In genomic region chr3:69014022-69014580, GRCh38 we compare ENCODE assay signal across 8 cellular contexts. TPM values are rescaled to one million over a fixed set of nuclear protein-coding genes. Genes with fewer than 3 reads are reported as not detected.
DNase-seq lines count a peak whose midpoint lies in the region; ATAC-seq and TF ChIP-seq lines count a peak whose summit lies in the region.

No MANE protein-coding gene starts in this region.

- peaks cover 26% of the 10 kb centered on the region for H3K4me1 ChIP-seq in CD4-positive, alpha-beta memory T cell (ENCODE audit: insufficient read depth, low read length)
- peaks cover 20% of the 10 kb centered on the region for H3K4me1 ChIP-seq in OCI-LY1 (ENCODE audit: insufficient read depth, low read length, severe bottlenecking)
- H3K4me1 ChIP-seq in effector memory CD4-positive, alpha-beta T cell (ENCODE audit: control insufficient read depth, insufficient read depth, low read length, poor library complexity, severe bottlenecking), result peaks cover 8% of the 10 kb centered on the region

- peaks cover 16 to 40% (median 27%) of the 10 kb centered on the region in 4 donors for H3K4me1 Mint-ChIP-seq in CD4-positive, alpha-beta memory T cell
- H3K4me1 Mint-ChIP-seq in neural crest cell, result peaks cover 45% of the 10 kb centered on the region

- no peaks in the 10 kb centered on the region for H3K9me2 ChIP-seq in OCI-LY1 (ENCODE audit: low read depth, low read length)

- H3K4me2 ChIP-seq in OCI-LY1 (ENCODE audit: low read length), result peak overlapping the region; percentile 90

- ATAC-seq in HG02852 (IDR thresholded peaks at IDR 0.05; ENCODE audit: unreplicated experiment) (no peak), GM18511 (IDR thresholded peaks at IDR 0.05; ENCODE audit: unreplicated experiment) (no peak)

- no peaks in the 10 kb centered on the region for H3K27me3 ChIP-seq in CD4-positive, alpha-beta memory T cell (ENCODE audit: insufficient read depth, low read length)
- no peaks in the 10 kb centered on the region for H3K27me3 ChIP-seq in OCI-LY1 (ENCODE audit: insufficient read depth, low read length)
- no peaks in the 10 kb centered on the region for H3K27me3 ChIP-seq in effector memory CD4-positive, alpha-beta T cell (replicated peaks; ENCODE audit: control insufficient read depth, insufficient read depth, low read length, poor library complexity, severe bottlenecking)

- peaks cover 0 to 2% (median 0%) of the 10 kb centered on the region in 8 donors for H3K9me3 Mint-ChIP-seq in CD4-positive, alpha-beta memory T cell
- no peaks in the 10 kb centered on the region for H3K9me3 Mint-ChIP-seq in neural crest cell

- peak overlapping the region; percentile 83; the same call in 1 of the 2 replicates for H2AFZ ChIP-seq in OCI-LY1 (ENCODE audit: low read length)

- CTCF ChIA-PET in CD4-positive, alpha-beta memory T cell (lab: Charles Lee; ENCODE audit: partially characterized antibody), result interaction anchor here (0.9 to 2.0 kb wide), 6 partner anchors 11 to 328 kb away, joined by 3 to 10 read pairs (median 3); partner anchors contain the start of genes LMOD3 and TMF1

- 0 out of 2 replicates have a peak, but pooled peaks cover 3% of the 10 kb centered on the region for H3F3A ChIP-seq in OCI-LY1 (ENCODE audit: insufficient read depth, low read length)

- H3K4me3 Mint-ChIP-seq in CD4-positive, alpha-beta memory T cell, result peak overlapping the region; percentile 80 to 89 (median 83)
- H3K4me3 Mint-ChIP-seq in neural crest cell, result peak overlapping the region; percentile 65

- peak overlapping the region; percentile 93 for H3K9ac ChIP-seq in OCI-LY1 (ENCODE audit: low read length)

- H3K27ac Mint-ChIP-seq in CD4-positive, alpha-beta memory T cell, result peak overlapping the region; percentile 41 to 90 (median 84)
- no peak overlapping the region for H3K27ac Mint-ChIP-seq in neural crest cell (ENCODE audit: unreplicated experiment)

- TF ChIP-seq CTCF in OCI-LY1 (IDR thresholded peaks at IDR 0.05; ENCODE audit: low read length) (no peak), neural crest cell (conservative IDR thresholded peaks at IDR 0.05) (no peak)

- H3K36me3 Mint-ChIP-seq in CD4-positive, alpha-beta memory T cell, result peaks cover 0 to 11% of the 10 kb centered on the region in 2 donors
- H3K36me3 Mint-ChIP-seq in neural crest cell (ENCODE audit: low read depth), result no peaks in the 10 kb centered on the region

- H3K36me3 ChIP-seq in CD4-positive, alpha-beta memory T cell (ENCODE audit: insufficient read depth, low read length), result peaks cover under 1% of the 10 kb centered on the region
- H3K36me3 ChIP-seq in OCI-LY1 (ENCODE audit: insufficient read depth, low read length), result peaks cover 4% of the 10 kb centered on the region; the same call in 1 of the 2 replicates
- H3K36me3 ChIP-seq in effector memory CD4-positive, alpha-beta T cell (ENCODE audit: control insufficient read depth, insufficient read depth, low read length), result peaks cover 1% of the 10 kb centered on the region

- DNase-seq in CD4-positive, alpha-beta memory T cell, result no peak
- no peak for DNase-seq in effector memory CD4-positive, alpha-beta T cell
- DNase-seq in neural crest cell (ENCODE audit: low read depth, low spot score) (no peak), NCI-H748 treated with DMSO at 0.1 percent for 48 hours (lab: John Stamatoyannopoulos, UW) (no peak), NCI-H187 treated with DMSO at 0.1 percent for 48 hours (lab: John Stamatoyannopoulos, UW) (no peak)

- H3K9me3 ChIP-seq in CD4-positive, alpha-beta memory T cell (ENCODE audit: control insufficient read depth in 1 of 2, low read length in 2 of 2), result no peaks in the 10 kb centered on the region
- no peaks in the 10 kb centered on the region for H3K9me3 ChIP-seq in OCI-LY1 (ENCODE audit: low read length)
- no peaks in the 10 kb centered on the region for H3K9me3 ChIP-seq in effector memory CD4-positive, alpha-beta T cell (ENCODE audit: control insufficient read depth, low read length)

- no peaks in the 10 kb centered on the region for H4K20me1 ChIP-seq in OCI-LY1 (ENCODE audit: insufficient read depth, low read length)

- H3K4me3 ChIP-seq in CD4-positive, alpha-beta memory T cell (ENCODE audit: low read length in 2 of 2), result peak overlapping the region; percentile 46 to 64
- peak overlapping the region; percentile 82 for H3K4me3 ChIP-seq in OCI-LY1 (ENCODE audit: low read depth, low read length, poor library complexity, severe bottlenecking)
- H3K4me3 ChIP-seq in effector memory CD4-positive, alpha-beta T cell (ENCODE audit: insufficient read depth, low read depth, low read length, poor library complexity, severe bottlenecking), result peak overlapping the region; percentile 88

- no peaks in the 10 kb centered on the region for H3K79me2 ChIP-seq in OCI-LY1 (ENCODE audit: insufficient read depth, low read length)

- POLR2A ChIA-PET in CD4-positive, alpha-beta memory T cell (lab: Charles Lee; ENCODE audit: partially characterized antibody), result interaction anchor here (0.8 to 1.7 kb wide), 12 partner anchors 9 to 186 kb away, joined by 3 to 13 read pairs (median 4); partner anchors contain the start of gene ARL6IP5

- peak overlapping the region; percentile 63 for H3K27ac ChIP-seq in CD4-positive, alpha-beta memory T cell (ENCODE audit: low read depth, low read length)
- peak overlapping the region; percentile 49 for H3K27ac ChIP-seq in OCI-LY1 (ENCODE audit: low read depth, low read length, poor library complexity, severe bottlenecking)
- H3K27ac ChIP-seq in effector memory CD4-positive, alpha-beta T cell (ENCODE audit: insufficient read depth, low read length, poor library complexity, severe bottlenecking), result peak overlapping the region; percentile 61

- intact Hi-C loops in CD4-positive, alpha-beta memory T cell (cut with micrococcal nuclease), result no loop called here

- H3K27me3 Mint-ChIP-seq in CD4-positive, alpha-beta memory T cell, result no peaks in the 10 kb centered on the region
- no peaks in the 10 kb centered on the region for H3K27me3 Mint-ChIP-seq in neural crest cell (ENCODE audit: low read depth)

RNA-seq across cellular contexts. Expression of gene EOGT, which starts 0.6 kb away (rescaled TPM):
- 10 to 100 TPM; 26.7 to 28.6 TPM for total RNA-seq in CD4-positive, alpha-beta memory T cell
- polyA plus RNA-seq in CD4-positive, alpha-beta memory T cell, result 1 to 10 TPM; 8.2 to 9.2 TPM
- total RNA-seq in neural crest cell, result 16.2 and 18.6 TPM in 2 replicates

RNA-seq across cellular contexts. Expression of gene TMF1, which starts 38.0 kb away (rescaled TPM):
- total RNA-seq in CD4-positive, alpha-beta memory T cell, result 10 to 100 TPM; 58.5 to 61.0 TPM
- polyA plus RNA-seq in CD4-positive, alpha-beta memory T cell, result 10 to 100 TPM; 42.8 to 43.2 TPM
- 18.5 and 21.3 TPM in 2 replicates for total RNA-seq in neural crest cell
